1 cellular context compared by ENCODE assay signal in genomic region chr7:3176112-3176836, GRCh38.
A peak's percentile ranks its signal among the peaks of the same experiment; 100 is the strongest.
TF ChIP-seq lines count a peak whose summit lies in the region.

No MANE protein-coding gene starts in this region.

TF ChIP-seq in H1, 55 proteins besides CTCF, POLR2A, EP300 and RAD21 (continued from another document):
- no peak for TF ChIP-seq POU5F1 (IDR thresholded peaks at IDR 0.05; ENCODE audit: low read depth, low read length)
- no peak for TF ChIP-seq EZH2 (IDR thresholded peaks at IDR 0.05; ENCODE audit: low read depth, low read length, severe bottlenecking)
- TF ChIP-seq ATF2 (IDR thresholded peaks at IDR 0.05; ENCODE audit: low read length) = no peak
- no peak for TF ChIP-seq CHD1 (IDR thresholded peaks at IDR 0.05; ENCODE audit: low read depth, low read length)
- TF ChIP-seq POLR2AphosphoS5 (IDR thresholded peaks at IDR 0.05; ENCODE audit: low read depth, low read length) = no peak
- TF ChIP-seq E2F6 (IDR thresholded peaks at IDR 0.05) = peak; percentile 21; the same call in 1 of the 2 replicates
- TF ChIP-seq SP4 (IDR thresholded peaks at IDR 0.05; ENCODE audit: low read length) = no peak
- TF ChIP-seq TEAD4 (IDR thresholded peaks at IDR 0.05; ENCODE audit: low read depth, low read length) = peak; percentile 85
- peak; percentile 69 for TF ChIP-seq TCF12 (IDR thresholded peaks at IDR 0.05; ENCODE audit: low read depth, low read length)
- no peak for TF ChIP-seq RXRA (IDR thresholded peaks at IDR 0.05; ENCODE audit: insufficient read depth, low read depth, low read length)
- TF ChIP-seq ASH2L (IDR thresholded peaks at IDR 0.05; ENCODE audit: low read length) = peak; percentile 44
- no peak for TF ChIP-seq MAFK (IDR thresholded peaks at IDR 0.05; ENCODE audit: low read depth, low read length)
- TF ChIP-seq FOSL1 (IDR thresholded peaks at IDR 0.05; ENCODE audit: insufficient read depth, low read depth, low read length) = no peak
- no peak for TF ChIP-seq USF2 (IDR thresholded peaks at IDR 0.05; ENCODE audit: low read length)
- no peak for TF ChIP-seq SIRT6 (IDR thresholded peaks at IDR 0.05; ENCODE audit: low read length)
- no peak for TF ChIP-seq SUZ12 (IDR thresholded peaks at IDR 0.05; ENCODE audit: low read length)
- TF ChIP-seq JUN (IDR thresholded peaks at IDR 0.05; ENCODE audit: low read depth, low read length) = no peak
- TF ChIP-seq CHD7 (IDR thresholded peaks at IDR 0.05; ENCODE audit: insufficient replicate concordance, low read length) = no peak
- no peak for TF ChIP-seq RNF2 (IDR thresholded peaks at IDR 0.05; ENCODE audit: borderline replicate concordance, low read depth, low read length, missing control alignments, poor library complexity, severe bottlenecking)
